ENCODE assay signal across 1 cellular context in the genomic region with DNA sequence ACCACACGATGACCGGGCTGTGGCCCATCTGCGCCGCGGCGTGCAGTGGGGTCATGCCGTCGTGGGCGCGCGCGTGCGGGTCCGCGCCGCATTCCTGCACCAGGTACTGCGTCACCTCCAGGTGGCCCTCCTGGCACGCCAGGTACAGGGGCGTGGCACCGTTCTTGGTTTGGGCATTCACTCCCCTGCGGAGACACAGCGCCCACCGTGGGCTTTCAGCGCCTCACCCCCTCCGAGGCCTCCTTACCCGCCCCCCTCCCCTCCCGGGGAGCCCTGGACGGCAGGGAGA.
A peak's percentile ranks its signal among the peaks of the same experiment; 100 is the strongest.
TF ChIP-seq lines count a peak whose summit lies in the region.

No MANE protein-coding gene starts in this region.

TF ChIP-seq in HepG2, 621 proteins besides CTCF, POLR2A, EP300 and RAD21:
- TF ChIP-seq, protein P1, sequence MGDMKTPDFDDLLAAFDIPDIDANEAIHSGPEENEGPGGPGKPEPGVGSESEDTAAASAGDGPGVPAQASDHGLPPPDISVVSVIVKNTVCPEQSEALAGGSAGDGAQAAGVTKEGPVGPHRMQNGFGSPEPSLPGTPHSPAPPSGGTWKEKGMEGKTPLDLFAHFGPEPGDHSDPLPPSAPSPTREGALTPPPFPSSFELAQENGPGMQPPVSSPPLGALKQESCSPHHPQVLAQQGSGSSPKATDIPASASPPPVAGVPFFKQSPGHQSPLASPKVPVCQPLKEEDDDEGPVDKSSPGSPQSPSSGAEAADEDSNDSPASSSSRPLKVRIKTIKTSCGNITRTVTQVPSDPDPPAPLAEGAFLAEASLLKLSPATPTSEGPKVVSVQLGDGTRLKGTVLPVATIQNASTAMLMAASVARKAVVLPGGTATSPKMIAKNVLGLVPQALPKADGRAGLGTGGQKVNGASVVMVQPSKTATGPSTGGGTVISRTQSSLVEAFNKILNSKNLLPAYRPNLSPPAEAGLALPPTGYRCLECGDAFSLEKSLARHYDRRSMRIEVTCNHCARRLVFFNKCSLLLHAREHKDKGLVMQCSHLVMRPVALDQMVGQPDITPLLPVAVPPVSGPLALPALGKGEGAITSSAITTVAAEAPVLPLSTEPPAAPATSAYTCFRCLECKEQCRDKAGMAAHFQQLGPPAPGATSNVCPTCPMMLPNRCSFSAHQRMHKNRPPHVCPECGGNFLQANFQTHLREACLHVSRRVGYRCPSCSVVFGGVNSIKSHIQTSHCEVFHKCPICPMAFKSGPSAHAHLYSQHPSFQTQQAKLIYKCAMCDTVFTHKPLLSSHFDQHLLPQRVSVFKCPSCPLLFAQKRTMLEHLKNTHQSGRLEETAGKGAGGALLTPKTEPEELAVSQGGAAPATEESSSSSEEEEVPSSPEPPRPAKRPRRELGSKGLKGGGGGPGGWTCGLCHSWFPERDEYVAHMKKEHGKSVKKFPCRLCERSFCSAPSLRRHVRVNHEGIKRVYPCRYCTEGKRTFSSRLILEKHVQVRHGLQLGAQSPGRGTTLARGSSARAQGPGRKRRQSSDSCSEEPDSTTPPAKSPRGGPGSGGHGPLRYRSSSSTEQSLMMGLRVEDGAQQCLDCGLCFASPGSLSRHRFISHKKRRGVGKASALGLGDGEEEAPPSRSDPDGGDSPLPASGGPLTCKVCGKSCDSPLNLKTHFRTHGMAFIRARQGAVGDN (CRISPR knock-in tag; IDR thresholded peaks at IDR 0.05) = peak; percentile 51
- TF ChIP-seq ZNF777 (CRISPR knock-in tag; IDR thresholded peaks at IDR 0.05) = peak; percentile 52; the same call in 1 of the 2 replicates
